In the genomic region with DNA sequence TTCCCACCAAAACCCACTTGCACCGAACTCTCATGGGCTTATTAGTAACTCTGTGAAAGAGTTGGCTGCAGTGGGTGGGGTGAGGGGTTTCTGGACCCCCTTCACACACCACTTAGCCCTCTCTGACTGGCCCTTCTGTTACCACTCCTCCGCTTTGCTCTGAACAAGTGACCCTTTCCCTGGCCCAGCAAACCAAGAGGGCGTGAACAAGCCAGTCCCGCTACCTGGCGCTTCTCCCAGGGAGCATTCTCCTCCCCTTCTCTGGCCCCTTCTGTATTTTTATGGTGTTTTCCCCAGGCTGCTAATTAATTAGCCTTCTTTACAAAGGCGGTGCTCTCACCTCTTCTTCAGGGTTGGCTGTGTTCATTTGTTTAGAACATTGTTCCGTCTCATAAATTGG, we compare ENCODE assay signal across 17 cellular contexts.
"Had no signal": no experiment of that assay in that cellular context is flagged by ENCODE, and none has a peak within 500 bp of the region (broad histone marks: within the 10 kb centered on the region; RNA-seq: fewer than 3 reads in every experiment).

No MANE protein-coding gene starts in this region.

- H3K27ac Mint-ChIP-seq: activated naive CD4-positive, alpha-beta T cell treated with anti-CD3 and anti-CD28 coated beads, Interleukin-2, amount 50 U/mL, for 24 hours had no signal

- H3K9me3 ChIP-seq: colonic mucosa, lower lobe of right lung, ovary, tibial artery, uterus had no signal

- H3K36me3 ChIP-seq: ovary, uterus had no signal

- FAIRE-seq: endometrium had no signal

- H3K9me3 Mint-ChIP-seq: activated naive CD4-positive, alpha-beta T cell treated with anti-CD3 and anti-CD28 coated beads, Interleukin-2, amount 50 U/mL, for 24 hours had no signal

- H3K27ac ChIP-seq: colonic mucosa, lower lobe of right lung, ovary, tibial artery, uterus had no signal

- H3K27me3 ChIP-seq: colonic mucosa, ovary, tibial artery, uterus had no signal

- DNase-seq: activated CD4-positive, alpha-beta T cell treated with anti-CD3 and anti-CD28 coated beads, Interleukin-2, amount 50 U/mL, for 4 hours; activated CD4-positive, CD25-positive, alpha-beta regulatory T cell treated with anti-CD3 and anti-CD28 coated beads, Interleukin-2, amount 50 U/mL, for 72 hours; activated effector memory CD4-positive, alpha-beta T cell treated with Interleukin-2 at 50 U/mL for 16 hours; activated T-cell treated with anti-CD3 and anti-CD28 coated beads, Interleukin-2, amount 50 U/mL, for 1 hour; central memory CD4-positive, alpha-beta T cell; colonic mucosa; glutamatergic neuron; lower lobe of right lung; ovary; stimulated activated CD4-positive, alpha-beta T cell treated with anti-CD3 and anti-CD28 coated beads, Interleukin-12 subunit alpha, Interleukin-12 subunit beta, amount 100 ng/mL, for 4 hours; stimulated activated CD4-positive, alpha-beta T cell treated with anti-CD3 and anti-CD28 coated beads, Interleukin-2, amount 100 ng/mL, for 24 hours; T-helper 9 cell; tibial artery; uterus had no signal

- H3K27me3 Mint-ChIP-seq: activated naive CD4-positive, alpha-beta T cell treated with anti-CD3 and anti-CD28 coated beads, Interleukin-2, amount 50 U/mL, for 24 hours had no signal

- H3K4me1 Mint-ChIP-seq: activated naive CD4-positive, alpha-beta T cell treated with anti-CD3 and anti-CD28 coated beads, Interleukin-2, amount 50 U/mL, for 24 hours had no signal

- H3K4me3 Mint-ChIP-seq: activated naive CD4-positive, alpha-beta T cell treated with anti-CD3 and anti-CD28 coated beads, Interleukin-2, amount 50 U/mL, for 24 hours had no signal

- ATAC-seq: esophagus mucosa, lower lobe of right lung had no signal

- H3K4me3 ChIP-seq: colonic mucosa, lower lobe of right lung, ovary, tibial artery, uterus had no signal

- H3K4me1 ChIP-seq: colonic mucosa, lower lobe of right lung, tibial artery, uterus had no signal
